8 cellular contexts compared by ENCODE assay signal in the genomic region with DNA sequence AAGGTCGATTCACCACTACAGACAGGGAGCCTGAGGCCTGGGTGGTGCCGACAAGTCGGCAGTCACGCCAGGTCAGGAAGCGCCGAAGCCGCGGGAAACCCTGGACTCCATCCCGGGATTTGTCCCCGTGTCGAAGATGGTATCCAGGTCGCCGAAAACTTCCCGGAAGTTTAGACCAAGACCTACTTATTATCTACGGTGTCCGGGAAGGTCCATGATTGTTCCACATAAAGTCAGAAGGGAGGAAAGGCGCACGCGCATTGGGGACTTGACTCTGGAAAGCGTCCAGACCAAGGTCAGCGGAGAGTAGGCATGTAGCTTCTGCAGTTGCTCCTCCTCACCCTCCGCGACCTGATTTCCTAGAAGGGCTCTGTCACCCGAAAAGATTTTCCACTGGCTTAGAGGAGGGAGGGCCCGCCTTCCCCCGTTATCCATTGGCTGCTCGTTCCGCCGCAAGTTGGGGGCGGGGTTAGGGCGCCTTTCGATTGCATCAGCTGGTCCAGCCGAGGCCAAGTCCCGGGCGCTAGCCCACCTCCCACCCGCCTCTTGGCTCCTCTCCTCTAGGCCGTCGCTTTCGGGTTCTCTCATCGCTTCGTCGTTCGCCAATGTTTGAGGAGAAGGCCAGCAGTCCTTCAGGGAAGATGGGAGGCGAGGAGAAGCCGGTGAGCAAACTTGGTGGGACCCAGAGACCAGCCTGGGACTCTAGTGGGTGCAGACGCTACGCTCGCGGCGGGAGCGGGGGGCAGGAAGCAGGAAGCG. TPM values are rescaled to one million over a fixed set of nuclear protein-coding genes. Genes with fewer than 3 reads are reported as not detected.
DNase-seq lines count a peak whose midpoint lies in the region; ATAC-seq and TF ChIP-seq lines count a peak whose summit lies in the region.

A gene (plus strand): TSS at position 484 of the 759 bp plus-strand sequence. CDS start 122 bp downstream, at position 606.

- WGBS in aorta, 2 donors = 0% methylated on average over 52 of the region's 52 CpGs

- H3K36me3 ChIP-seq in rectal smooth muscle tissue (ENCODE audit: control insufficient read depth, insufficient read depth, low read length) = no peaks in the 10 kb centered on the region
- no peaks in the 10 kb centered on the region for H3K36me3 ChIP-seq in aorta (ENCODE audit: control insufficient read depth in 1 of 2, insufficient read depth in 2 of 2, low read length in 1 of 2)

- in situ Hi-C loops in astrocyte of the cerebellum (cut with HindIII; ENCODE audit: low sequenced_read_pairs) = no loop called here

- peak within 1 kb of the TSS; percentile 99 for H3K27ac ChIP-seq in rectal smooth muscle tissue (ENCODE audit: low read depth, low read length)
- H3K27ac ChIP-seq in aorta (ENCODE audit: low read depth in 1 of 2, low read length in 2 of 2) = peak within 1 kb of the TSS; percentile 71 to 87

- H3K27me3 ChIP-seq in rectal smooth muscle tissue (ENCODE audit: control insufficient read depth, insufficient read depth, low read length) = no peaks in the 10 kb centered on the region
- no peaks in the 10 kb centered on the region for H3K27me3 ChIP-seq in aorta (ENCODE audit: control insufficient read depth in 1 of 2, insufficient read depth in 2 of 2, low read length in 1 of 2)

- H3K4me3 ChIP-seq in astrocyte of the cerebellum (ENCODE audit: low read depth, low read length) (peak within 1 kb of the TSS; percentile 91), rectal smooth muscle tissue (ENCODE audit: low read length) (peak within 1 kb of the TSS; percentile 98), aorta (ENCODE audit: low read length in 2 of 2) (peak within 1 kb of the TSS; percentile 81 to 95)

- peaks cover 24% of the 10 kb centered on the region for H3K4me1 ChIP-seq in rectal smooth muscle tissue (ENCODE audit: control insufficient read depth, insufficient read depth, low read length)
- H3K4me1 ChIP-seq in aorta (ENCODE audit: control insufficient read depth in 1 of 2, insufficient read depth in 2 of 2, low read length in 2 of 2) = peaks cover 0 to 5% of the 10 kb centered on the region in 2 donors

- peak; percentile 99 for DNase-seq in NCI-H2029 (lab: John Stamatoyannopoulos, UW)
- peak; percentile 89 for DNase-seq in T-helper 22 cell (ENCODE audit: low read depth)
- peak; percentile 100 for DNase-seq in astrocyte of the cerebellum (ENCODE audit: low read depth)
- peak; percentile 95 for DNase-seq in hepatic stellate cell (ENCODE audit: low spot score)
- DNase-seq in aorta = peak; percentile 97 to 99

- ATAC-seq in GM18508 (IDR thresholded peaks at IDR 0.05; ENCODE audit: insufficient read depth, unreplicated experiment) = peak; percentile 92
- ATAC-seq in HG02981 (IDR thresholded peaks at IDR 0.05; ENCODE audit: unreplicated experiment) = peak; percentile 94
- ATAC-seq in aorta (ENCODE audit: low FRiP score) = peak; percentile 99

- no peaks in the 10 kb centered on the region for H3K9me3 ChIP-seq in aorta (ENCODE audit: control insufficient read depth, low read length)

- TF ChIP-seq CTCF in astrocyte of the cerebellum (IDR thresholded peaks at IDR 0.05; ENCODE audit: low read depth, low read length, missing control alignments) = no peak

- intact Hi-C loops in aorta (cut with DNase I) = no loop called here

- peak within 1 kb of the TSS; percentile 96 for H3K9ac ChIP-seq in rectal smooth muscle tissue (ENCODE audit: low read length)

RNA-seq across cellular contexts. Expression of the gene that starts here (rescaled TPM):
- total RNA-seq in aorta = 10 to 100 TPM; 74.0 to 76.6 TPM
- polyA plus RNA-seq in aorta = 10 to 100 TPM; 42.2 to 69.1 TPM

Comparison
In these comparisons a context has a peak if more than half of its experiments do, and no peak if none do; other contexts are left out.
1. Peak in every context shown above with its lines: DNase-seq, ATAC-seq, H3K4me3 ChIP-seq and H3K27ac ChIP-seq.